In the genomic region with DNA sequence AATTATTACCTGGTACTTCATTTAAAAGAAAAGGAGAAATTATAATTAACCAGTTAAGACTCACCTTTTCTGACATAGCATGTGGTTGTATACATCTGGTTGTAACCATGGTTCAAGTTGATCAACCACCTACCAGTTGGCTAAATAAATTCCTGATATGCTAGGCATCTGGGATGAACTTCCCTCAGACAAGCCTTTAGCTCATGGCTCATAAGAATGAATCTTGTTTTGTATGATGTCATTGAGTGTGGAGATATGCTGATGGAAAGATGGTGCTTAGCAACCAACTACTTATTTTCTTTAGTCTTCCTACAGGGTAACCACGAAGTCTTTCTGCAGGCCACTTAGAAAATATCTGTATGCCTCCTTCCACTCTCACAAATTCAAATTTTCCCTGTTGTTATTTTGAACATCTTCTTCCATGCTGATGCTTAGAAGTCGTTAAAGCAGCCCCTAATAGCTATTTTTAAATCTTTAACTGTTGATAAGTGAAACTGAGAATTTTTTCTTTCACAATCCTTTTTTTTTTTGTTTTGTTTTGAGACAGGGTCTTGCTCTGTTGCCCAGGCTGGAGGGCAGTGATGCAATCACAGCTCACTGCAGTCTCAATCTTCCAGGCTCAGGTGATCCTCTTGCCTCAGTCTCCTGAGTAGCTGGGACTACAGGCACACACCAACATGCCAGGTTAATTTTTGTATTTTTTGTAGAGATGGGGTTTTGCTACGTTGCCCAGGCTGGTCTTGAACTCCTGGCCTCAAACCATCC, we compare ENCODE assay signal across 12 cellular contexts. TPM values are rescaled to one million over a fixed set of nuclear protein-coding genes. Genes with fewer than 3 reads are reported as not detected.
DNase-seq lines count a peak whose midpoint lies in the region; ATAC-seq and TF ChIP-seq lines count a peak whose summit lies in the region.
"Had no signal": no experiment of that assay in that cellular context is flagged by ENCODE, and none has a peak within 500 bp of the region (broad histone marks: within the 10 kb centered on the region; RNA-seq: fewer than 3 reads in every experiment).

No MANE protein-coding gene starts in this region.

- ATAC-seq in sciatic nerve: no peak

- no peaks in the 10 kb centered on the region for H4K20me1 ChIP-seq in osteoblast (ENCODE audit: insufficient read depth, low read length)

- H3K4me2 ChIP-seq in osteoblast (ENCODE audit: insufficient read depth, low read length): peak overlapping the region; percentile 16

- no peaks in the 10 kb centered on the region for H3K27me3 ChIP-seq in osteoblast (ENCODE audit: insufficient read depth, low read length)

- no peaks in the 10 kb centered on the region for H3K36me3 ChIP-seq in osteoblast (ENCODE audit: insufficient read depth, low read length)

- no peaks in the 10 kb centered on the region for H3K9me3 ChIP-seq in osteoblast (ENCODE audit: low read depth, low read length)

- H3K4me3 ChIP-seq in cardiac fibroblast (replicated peaks in 1 of 2; ENCODE audit: low read depth in 2 of 2, low read length in 2 of 2) (no peak overlapping the region), osteoblast (ENCODE audit: insufficient read depth, low read length) (no peak overlapping the region)

- H3K79me2 ChIP-seq in osteoblast (ENCODE audit: insufficient read depth, low read length): no peaks in the 10 kb centered on the region

- H3K4me1 ChIP-seq in osteoblast (ENCODE audit: insufficient read depth, low read length): peaks cover 28% of the 10 kb centered on the region

- H2AFZ ChIP-seq in osteoblast (ENCODE audit: low read length): no peak overlapping the region

- DNase-seq in Daoy (ENCODE audit: low read depth) (peak; percentile 69), M059J (ENCODE audit: low read depth) (peak; percentile 92), cardiac fibroblast (ENCODE audit: low read depth in 2 of 2) (peak; percentile 64 to 89), osteoblast (ENCODE audit: insufficient read length, low spot score, missing footprints) (peak; percentile 70), sciatic nerve (ENCODE audit: low spot score) (no peak), Ammon's horn (ENCODE audit: low spot score) (no peak), ecto neural progenitor cell (ENCODE audit: low spot score) (no peak), SK-N-DZ (ENCODE audit: low spot score) (no peak)
- DNase-seq: DMS153; NCI-H2029; stimulated activated CD4-positive, alpha-beta T cell treated with anti-CD3 and anti-CD28 coated beads, Interleukin-12 subunit alpha, Interleukin-12 subunit beta, amount 100 ng/mL, for 4 hours; T-helper 9 cell had no signal

- H3K27ac ChIP-seq in osteoblast (ENCODE audit: low read depth, low read length): peak overlapping the region; percentile 98

- no peak for TF ChIP-seq CTCF in cardiac fibroblast (IDR thresholded peaks at IDR 0.05; ENCODE audit: low read depth, low read length)
- TF ChIP-seq CTCF in osteoblast (IDR thresholded peaks at IDR 0.05; ENCODE audit: extremely low read depth, low read depth, low read length): no peak

- intact Hi-C loops in sciatic nerve (cut with DNase I): no loop called here

RNA-seq across cellular contexts. Expression of gene PTHLH, which starts 51.9 kb away (rescaled TPM):
- 67.1 and 75.0 TPM in 2 replicates for total RNA-seq in Daoy (2014; rRNA removed; shearing (Covaris generic))
- 7.5 and 8.1 TPM in 2 replicates for total RNA-seq in M059J (2014; rRNA removed; shearing (Covaris generic))
- 2.2 and 3.2 TPM in 2 replicates for total RNA-seq in osteoblast
- total RNA-seq in sciatic nerve: 8.3 TPM
- polyA plus RNA-seq in SK-N-DZ (2014; cell fraction: cytosol; rRNA removed): not detected in 2 replicates
- polyA plus RNA-seq in SK-N-DZ (2014; cell fraction: nucleus; rRNA removed): not detected in 2 replicates

Comparison
In these comparisons a context has a peak if more than half of its experiments do, and no peak if none do; other contexts are left out.
1. DNase-seq: peak in Daoy (single experiment), M059J (single experiment), cardiac fibroblast (2 of 2) and osteoblast (single experiment); none in sciatic nerve (single experiment), Ammon's horn (single experiment), ecto neural progenitor cell (single experiment) and SK-N-DZ (single experiment).